In genomic region chr14:99192823-99193222, GRCh38 we compare ENCODE assay signal across 14 cellular contexts.
DNase-seq lines count a peak whose midpoint lies in the region; ATAC-seq, FAIRE-seq and TF ChIP-seq lines count a peak whose summit lies in the region.
"Had no signal": no experiment of that assay in that cellular context is flagged by ENCODE, and none has a peak within 500 bp of the region (broad histone marks: within the 10 kb centered on the region; RNA-seq: fewer than 3 reads in every experiment).

No MANE protein-coding gene starts in this region.

- peak overlapping the region in 9 of 11 experiments; percentile 67 to 88 (median 79); a peak in 14 of 22 replicates for H3K4me2 ChIP-seq in BLaER1 treated with 17β-estradiol and CSF1 and Interleukin-3, amounts not matched to agents 10 nM and 100 nM

- H3K36me3 ChIP-seq in BLaER1 treated with 17β-estradiol and CSF1 and Interleukin-3, amounts not matched to agents 10 nM and 100 nM = peaks cover 0 to 5% (median 0%) of the 10 kb centered on the region in 11 experiments; a peak in 1 of 22 replicates
- H3K36me3 ChIP-seq in CD4-positive, alpha-beta memory T cell (ENCODE audit: insufficient read depth, low read length) = peaks cover 14% of the 10 kb centered on the region
- H3K36me3 ChIP-seq: thoracic aorta had no signal

- peak in 2 of 5 donors; percentile 47 to 71 for DNase-seq in CD4-positive, alpha-beta memory T cell
- no peak for DNase-seq in activated T-helper 1 cell treated with anti-CD3 and anti-CD28 coated beads, Interleukin-12 subunit alpha, Interleukin-12 subunit beta, Interleukin-2, Interleukin-4 antibody, amounts not matched to agents 30 ng/mL and 10 ng/mL and 1 ng/mL, durations not matched to agents 14 hours and 24 hours and 36 hours (ENCODE audit: low spot score)
- DNase-seq in foreskin keratinocyte (no peak), urothelium cell line (ENCODE audit: low spot score) (no peak), HuH-7 (ENCODE audit: low spot score) (no peak)
- DNase-seq: foreskin fibroblast; IMR-90; NCI-H524 treated with DMSO at 0.1 percent for 48 hours; SK-N-SH; stimulated activated CD4-positive, alpha-beta T cell treated with anti-CD3 and anti-CD28 coated beads, Interleukin-4, amount 100 ng/mL, for 1 hour had no signal

- no peak overlapping the region; a peak in 1 of 22 replicates for H3K9ac ChIP-seq in BLaER1 treated with 17β-estradiol and CSF1 and Interleukin-3, amounts not matched to agents 10 nM and 100 nM
- H3K9ac ChIP-seq: SK-N-SH had no signal

- no peaks in the 10 kb centered on the region for H3K27me3 ChIP-seq in BLaER1 treated with 17β-estradiol and CSF1 and Interleukin-3, amounts not matched to agents 10 nM and 100 nM
- no peaks in the 10 kb centered on the region for H3K27me3 ChIP-seq in CD4-positive, alpha-beta memory T cell (ENCODE audit: insufficient read depth, low read length)
- no peaks in the 10 kb centered on the region for H3K27me3 ChIP-seq in foreskin keratinocyte

- H3K4me1 Mint-ChIP-seq in CD4-positive, alpha-beta memory T cell = peaks cover 78 to 97% (median 91%) of the 10 kb centered on the region in 4 donors
- peaks cover 93% of the 10 kb centered on the region for H3K4me1 Mint-ChIP-seq in activated T-helper 1 cell treated with anti-CD3 and anti-CD28 coated beads, Interleukin-12 subunit alpha, Interleukin-12 subunit beta, Interleukin-2, Interleukin-4 antibody, amounts not matched to agents 30 ng/mL and 10 ng/mL and 1 ng/mL, durations not matched to agents 14 hours and 24 hours and 36 hours (ENCODE audit: low read depth)

- no peaks in the 10 kb centered on the region for H3K27me3 Mint-ChIP-seq in CD4-positive, alpha-beta memory T cell
- H3K27me3 Mint-ChIP-seq in activated T-helper 1 cell treated with anti-CD3 and anti-CD28 coated beads, Interleukin-12 subunit alpha, Interleukin-12 subunit beta, Interleukin-2, Interleukin-4 antibody, amounts not matched to agents 30 ng/mL and 10 ng/mL and 1 ng/mL, durations not matched to agents 14 hours and 24 hours and 36 hours (ENCODE audit: insufficient read depth) = no peaks in the 10 kb centered on the region

- CTCF ChIA-PET in CD4-positive, alpha-beta memory T cell (lab: Charles Lee; ENCODE audit: partially characterized antibody) = interaction anchor here (0.9 to 4.4 kb wide), 3 partner anchors 14 to 73 kb away, joined by 3 to 14 read pairs (median 13); no protein-coding TSS in a partner anchor

- peaks cover 0 to 5% (median 0%) of the 10 kb centered on the region in 8 donors for H3K9me3 Mint-ChIP-seq in CD4-positive, alpha-beta memory T cell
- no peaks in the 10 kb centered on the region for H3K9me3 Mint-ChIP-seq in activated T-helper 1 cell treated with anti-CD3 and anti-CD28 coated beads, Interleukin-12 subunit alpha, Interleukin-12 subunit beta, Interleukin-2, Interleukin-4 antibody, amounts not matched to agents 30 ng/mL and 10 ng/mL and 1 ng/mL, durations not matched to agents 14 hours and 24 hours and 36 hours

- FAIRE-seq in urothelium cell line (lab: Jason Lieb, UNC) = no peak
- FAIRE-seq: endothelial cell of umbilical vein had no signal

- TF ChIP-seq CTCF in foreskin keratinocyte (conservative IDR thresholded peaks at IDR 0.05) = no peak

- peak overlapping the region; percentile 92 to 99 (median 98) for H3K27ac Mint-ChIP-seq in CD4-positive, alpha-beta memory T cell
- peak overlapping the region; percentile 99 for H3K27ac Mint-ChIP-seq in activated T-helper 1 cell treated with anti-CD3 and anti-CD28 coated beads, Interleukin-12 subunit alpha, Interleukin-12 subunit beta, Interleukin-2, Interleukin-4 antibody, amounts not matched to agents 30 ng/mL and 10 ng/mL and 1 ng/mL, durations not matched to agents 14 hours and 24 hours and 36 hours

- intact Hi-C loops in CD4-positive, alpha-beta memory T cell (cut with micrococcal nuclease) = loop anchor here (1.0 to 5.0 kb wide), 5 partner anchors 8 to 1216 kb away; no protein-coding TSS in a partner anchor
- intact Hi-C loops in activated T-helper 1 cell treated with anti-CD3 and anti-CD28 coated beads, Interleukin-12 subunit alpha, Interleukin-12 subunit beta, Interleukin-2, Interleukin-4 antibody, amounts not matched to agents 30 ng/mL and 10 ng/mL and 1 ng/mL, durations not matched to agents 14 hours and 24 hours and 36 hours (cut with micrococcal nuclease) = loop anchor here (1.0 to 5.0 kb wide), 5 partner anchors 10 to 1736 kb away; partner anchors contain the start of gene EVL

- H3K4me1 ChIP-seq in BLaER1 treated with 17β-estradiol and CSF1 and Interleukin-3, amounts not matched to agents 10 nM and 100 nM = peaks cover 12 to 38% (median 27%) of the 10 kb centered on the region in 10 experiments; a peak in 19 of 20 replicates
- peaks cover 94% of the 10 kb centered on the region for H3K4me1 ChIP-seq in CD4-positive, alpha-beta memory T cell (ENCODE audit: insufficient read depth, low read length)
- H3K4me1 ChIP-seq in foreskin keratinocyte = peaks cover 5% of the 10 kb centered on the region

- H4K20me1 ChIP-seq in BLaER1 treated with 17β-estradiol and CSF1 and Interleukin-3, amounts not matched to agents 10 nM and 100 nM = peaks cover 0 to 94% (median 0%) of the 10 kb centered on the region in 11 experiments; a peak in 8 of 22 replicates

- POLR2A ChIA-PET in CD4-positive, alpha-beta memory T cell (lab: Charles Lee; ENCODE audit: partially characterized antibody) = interaction anchor here (1.2 to 87.2 kb wide), 5 partner anchors 9 to 1215 kb away, joined by 5 to 6015 read pairs (median 14); partner anchors contain the start of gene BCL11B

- H3K27ac ChIP-seq in BLaER1 treated with 17β-estradiol and CSF1 and Interleukin-3, amounts not matched to agents 10 nM and 100 nM = no peak overlapping the region
- H3K27ac ChIP-seq in CD4-positive, alpha-beta memory T cell (ENCODE audit: low read depth, low read length) = peak overlapping the region; percentile 81
- H3K27ac ChIP-seq in foreskin keratinocyte = peak overlapping the region; percentile 27
- H3K27ac ChIP-seq: thoracic aorta had no signal

- H3K4me3 Mint-ChIP-seq in CD4-positive, alpha-beta memory T cell = peak overlapping the region; percentile 81 to 94 (median 88)
- peak overlapping the region; percentile 90 for H3K4me3 Mint-ChIP-seq in activated T-helper 1 cell treated with anti-CD3 and anti-CD28 coated beads, Interleukin-12 subunit alpha, Interleukin-12 subunit beta, Interleukin-2, Interleukin-4 antibody, amounts not matched to agents 30 ng/mL and 10 ng/mL and 1 ng/mL, durations not matched to agents 14 hours and 24 hours and 36 hours

- no peaks in the 10 kb centered on the region for H3K9me3 ChIP-seq in BLaER1 treated with 17β-estradiol and CSF1 and Interleukin-3, amounts not matched to agents 10 nM and 100 nM (replicated peaks in 1 of 11)
- no peaks in the 10 kb centered on the region for H3K9me3 ChIP-seq in CD4-positive, alpha-beta memory T cell (ENCODE audit: control insufficient read depth in 1 of 2, low read length in 2 of 2)
- H3K9me3 ChIP-seq: SK-N-SH, thoracic aorta had no signal

- no peak overlapping the region for H3K4me3 ChIP-seq in BLaER1 treated with 17β-estradiol and CSF1 and Interleukin-3, amounts not matched to agents 10 nM and 100 nM
- H3K4me3 ChIP-seq in CD4-positive, alpha-beta memory T cell (ENCODE audit: low read length in 2 of 2) = peak overlapping the region; percentile 48 to 75

- H3K36me3 Mint-ChIP-seq in CD4-positive, alpha-beta memory T cell = peaks cover 24 to 59% of the 10 kb centered on the region in 2 donors
- H3K36me3 Mint-ChIP-seq in activated T-helper 1 cell treated with anti-CD3 and anti-CD28 coated beads, Interleukin-12 subunit alpha, Interleukin-12 subunit beta, Interleukin-2, Interleukin-4 antibody, amounts not matched to agents 30 ng/mL and 10 ng/mL and 1 ng/mL, durations not matched to agents 14 hours and 24 hours and 36 hours (ENCODE audit: low read depth) = peaks cover 22% of the 10 kb centered on the region

- ATAC-seq in foreskin keratinocyte (no peak), HG02798 (IDR thresholded peaks at IDR 0.05; ENCODE audit: poor library complexity, unreplicated experiment) (no peak)

Comparison
In these comparisons a context has a peak if more than half of its experiments do, and no peak if none do; other contexts are left out.
1. H3K27ac ChIP-seq: peak in CD4-positive, alpha-beta memory T cell (single experiment) and foreskin keratinocyte (single experiment); none in BLaER1 treated with 17β-estradiol and CSF1 and Interleukin-3, amounts not matched to agents 10 nM and 100 nM (0 of 11).
2. H3K4me3 ChIP-seq: peak in CD4-positive, alpha-beta memory T cell (2 of 2); none in BLaER1 treated with 17β-estradiol and CSF1 and Interleukin-3, amounts not matched to agents 10 nM and 100 nM (0 of 10).